In the genomic region with DNA sequence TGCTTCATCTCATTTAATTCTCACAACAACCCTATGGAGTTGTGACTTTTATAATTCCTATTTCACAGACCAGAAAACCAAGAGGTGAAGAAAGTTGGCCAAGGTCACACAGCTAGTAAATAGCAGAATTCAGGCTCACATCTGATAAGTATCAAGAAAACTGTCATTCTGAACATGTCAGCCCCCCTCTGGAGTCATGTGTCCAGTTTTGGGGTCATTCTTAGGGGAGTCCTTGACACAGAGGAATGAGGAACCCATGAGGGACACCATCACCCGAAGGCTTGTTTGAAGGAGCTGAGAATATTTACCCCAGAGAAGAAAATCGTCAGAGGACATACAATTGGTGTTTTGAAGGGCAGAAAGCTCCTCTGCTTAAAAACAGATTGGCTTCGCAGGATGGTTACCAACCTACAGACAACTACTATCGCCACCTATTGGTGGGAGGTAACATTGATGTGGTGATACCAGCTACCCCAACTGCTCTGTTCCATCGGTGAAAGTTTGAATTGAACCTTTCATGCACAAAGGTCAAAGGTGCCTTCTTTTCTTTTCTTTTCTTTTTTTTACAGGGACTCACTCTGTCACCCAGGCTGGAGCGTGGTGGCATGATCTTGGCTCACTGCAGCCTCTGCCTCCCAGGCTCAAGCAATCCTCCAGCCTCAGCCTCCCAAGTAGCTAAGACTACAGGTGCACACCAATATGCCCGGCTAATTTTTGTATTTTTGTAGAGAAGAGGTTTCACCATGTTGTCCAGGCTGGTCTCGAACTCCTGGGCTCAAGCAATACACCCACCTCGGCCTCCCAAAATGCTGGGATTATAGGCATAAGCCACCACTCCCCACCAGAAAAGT, we compare ENCODE assay signal across 8 cellular contexts. TPM values are rescaled to one million over a fixed set of nuclear protein-coding genes. Genes with fewer than 3 reads are reported as not detected.
DNase-seq lines count a peak whose midpoint lies in the region; ATAC-seq, FAIRE-seq and TF ChIP-seq lines count a peak whose summit lies in the region.

No MANE protein-coding gene starts in this region.

- H3K9me3 ChIP-seq in gastroesophageal sphincter = no peaks in the 10 kb centered on the region

- no peak overlapping the region for H3K27ac Mint-ChIP-seq in activated T-helper 2 cell treated with anti-CD3 and anti-CD28 coated beads, Interferon-gamma antibody, Interleukin-2, Interleukin-4, amounts not matched to agents 10 μg/mL and 5 μg/mL and 100 μg/mL, durations not matched to agents 14 hours and 24 hours and 36 hours
- no peak overlapping the region for H3K27ac Mint-ChIP-seq in progenitor cell of endocrine pancreas

- H3K27ac ChIP-seq in gastroesophageal sphincter = no peak overlapping the region

- no peak overlapping the region for H3K4me3 Mint-ChIP-seq in activated T-helper 2 cell treated with anti-CD3 and anti-CD28 coated beads, Interferon-gamma antibody, Interleukin-2, Interleukin-4, amounts not matched to agents 10 μg/mL and 5 μg/mL and 100 μg/mL, durations not matched to agents 14 hours and 24 hours and 36 hours (ENCODE audit: low read depth)
- no peak overlapping the region for H3K4me3 Mint-ChIP-seq in progenitor cell of endocrine pancreas (ENCODE audit: low read depth)

- FAIRE-seq in RCC 7860 (lab: Jason Lieb, UNC) = peak; percentile 70

- DNase-seq in GDM1 (lab: John Stamatoyannopoulos, UW) (peak; percentile 56), LHCN-M2 (ENCODE audit: low read depth) (peak; percentile 54), RCC 7860 (ENCODE audit: low spot score) (peak; percentile 52), progenitor cell of endocrine pancreas (ENCODE audit: low spot score, unreplicated experiment) (no peak)
- DNase-seq in activated T-helper 2 cell treated with anti-CD3 and anti-CD28 coated beads, Interferon-gamma antibody, Interleukin-2, Interleukin-4, amounts not matched to agents 10 μg/mL and 5 μg/mL and 100 μg/mL, durations not matched to agents 14 hours and 24 hours and 36 hours (ENCODE audit: low spot score) = peak; percentile 39

- intact Hi-C loops in activated T-helper 2 cell treated with anti-CD3 and anti-CD28 coated beads, Interferon-gamma antibody, Interleukin-2, Interleukin-4, amounts not matched to agents 10 μg/mL and 5 μg/mL and 100 μg/mL, durations not matched to agents 14 hours and 24 hours and 36 hours (cut with micrococcal nuclease) = loop anchor here (2.0 kb wide), 2 partner anchors 46 to 170 kb away; no protein-coding TSS in a partner anchor

- no peaks in the 10 kb centered on the region for H3K36me3 Mint-ChIP-seq in activated T-helper 2 cell treated with anti-CD3 and anti-CD28 coated beads, Interferon-gamma antibody, Interleukin-2, Interleukin-4, amounts not matched to agents 10 μg/mL and 5 μg/mL and 100 μg/mL, durations not matched to agents 14 hours and 24 hours and 36 hours (ENCODE audit: low read depth)
- H3K36me3 Mint-ChIP-seq in progenitor cell of endocrine pancreas (ENCODE audit: insufficient read depth) = no peaks in the 10 kb centered on the region

- H3K4me1 Mint-ChIP-seq in activated T-helper 2 cell treated with anti-CD3 and anti-CD28 coated beads, Interferon-gamma antibody, Interleukin-2, Interleukin-4, amounts not matched to agents 10 μg/mL and 5 μg/mL and 100 μg/mL, durations not matched to agents 14 hours and 24 hours and 36 hours (ENCODE audit: low read depth) = no peaks in the 10 kb centered on the region
- H3K4me1 Mint-ChIP-seq in progenitor cell of endocrine pancreas (ENCODE audit: low read depth) = peaks cover 3% of the 10 kb centered on the region

- no peaks in the 10 kb centered on the region for H3K36me3 ChIP-seq in gastroesophageal sphincter

- peaks cover 49% of the 10 kb centered on the region for H3K27me3 ChIP-seq in gastroesophageal sphincter

- TF ChIP-seq EP300 in gastroesophageal sphincter (IDR thresholded peaks at IDR 0.05) = no peak

- H3K27me3 Mint-ChIP-seq in activated T-helper 2 cell treated with anti-CD3 and anti-CD28 coated beads, Interferon-gamma antibody, Interleukin-2, Interleukin-4, amounts not matched to agents 10 μg/mL and 5 μg/mL and 100 μg/mL, durations not matched to agents 14 hours and 24 hours and 36 hours (ENCODE audit: low read depth) = peaks cover 8% of the 10 kb centered on the region
- peaks cover 15% of the 10 kb centered on the region for H3K27me3 Mint-ChIP-seq in progenitor cell of endocrine pancreas

- 3 to 26% methylated on average over 5 to 9 of the region's 9 CpGs for WGBS in gastroesophageal sphincter (ENCODE audit: low coverage in 1 of 2), 2 donors

- TF ChIP-seq CTCF in gastroesophageal sphincter (IDR thresholded peaks at IDR 0.05) (peak; percentile 49 to 63 (median 56)), progenitor cell of endocrine pancreas (IDR thresholded peaks at IDR 0.05; ENCODE audit: unreplicated experiment) (peak; percentile 65)

- H3K9me3 Mint-ChIP-seq in activated T-helper 2 cell treated with anti-CD3 and anti-CD28 coated beads, Interferon-gamma antibody, Interleukin-2, Interleukin-4, amounts not matched to agents 10 μg/mL and 5 μg/mL and 100 μg/mL, durations not matched to agents 14 hours and 24 hours and 36 hours = no peaks in the 10 kb centered on the region
- peaks cover 2% of the 10 kb centered on the region for H3K9me3 Mint-ChIP-seq in progenitor cell of endocrine pancreas (ENCODE audit: low read depth)

- no peak for TF ChIP-seq POLR2A in gastroesophageal sphincter (IDR thresholded peaks at IDR 0.05)

- no peaks in the 10 kb centered on the region for H3K4me1 ChIP-seq in gastroesophageal sphincter

- H3K4me3 ChIP-seq in gastroesophageal sphincter = no peak overlapping the region

- ATAC-seq in gastroesophageal sphincter (peak; percentile 51), GM18502 (IDR thresholded peaks at IDR 0.05; ENCODE audit: poor library complexity, unreplicated experiment) (no peak), HG02870 (IDR thresholded peaks at IDR 0.05; ENCODE audit: unreplicated experiment) (no peak)

RNA-seq across cellular contexts. Expression of a gene that starts 31.3 kb away (rescaled TPM):
- total RNA-seq in LHCN-M2 (2014; rRNA removed) (not detected in 2 replicates), gastroesophageal sphincter (1 to 10 TPM in 1 of 4 donors, under 1 TPM in 2, not detected in 1; 0.16 to 1.9 (median 0.27) TPM), progenitor cell of endocrine pancreas (1.3 and 1.7 TPM in 2 replicates)
- not detected for polyA plus RNA-seq in LHCN-M2 (2012)
- total RNA-seq in activated T-helper 2 cell treated with anti-CD3 and anti-CD28 coated beads, Interferon-gamma antibody, Interleukin-2, Interleukin-4, amounts not matched to agents 10 μg/mL and 5 μg/mL and 100 μg/mL, durations not matched to agents 14 hours and 24 hours and 36 hours = not detected in 2 replicates

RNA-seq across cellular contexts. Expression of a gene that starts 55.9 kb away (rescaled TPM):
- 46.2 and 55.3 TPM in 2 replicates for total RNA-seq in LHCN-M2 (2014; rRNA removed)
- 52.3 TPM for polyA plus RNA-seq in LHCN-M2 (2012)
- total RNA-seq in activated T-helper 2 cell treated with anti-CD3 and anti-CD28 coated beads, Interferon-gamma antibody, Interleukin-2, Interleukin-4, amounts not matched to agents 10 μg/mL and 5 μg/mL and 100 μg/mL, durations not matched to agents 14 hours and 24 hours and 36 hours = 212 and 223 TPM in 2 replicates
- 100 to 1,000 TPM in 1 of 4 donors, 10 to 100 TPM in 3; 47.0 to 114 (median 64.5) TPM for total RNA-seq in gastroesophageal sphincter
- total RNA-seq in progenitor cell of endocrine pancreas = 197 and 199 TPM in 2 replicates
